13 cellular contexts compared by ENCODE assay signal in the genomic region with DNA sequence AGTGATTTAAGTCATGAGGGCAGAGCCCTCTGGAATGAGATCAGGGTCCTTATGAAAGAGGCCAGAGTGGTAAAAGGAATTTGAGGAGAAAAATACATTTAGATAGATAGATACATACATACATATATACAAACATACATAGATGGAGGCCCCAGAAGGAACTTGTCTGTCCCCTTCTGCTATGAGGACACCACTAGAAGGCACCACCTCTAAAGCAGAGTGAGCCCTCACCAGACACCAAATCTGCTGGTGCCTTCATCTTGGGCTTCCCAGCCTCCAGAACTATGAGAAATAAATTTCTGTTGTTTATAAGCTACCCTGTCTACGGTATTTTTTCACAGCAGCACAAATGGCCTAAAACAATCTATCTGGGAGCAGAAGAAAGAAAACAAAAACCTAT. TPM values are rescaled to one million over a fixed set of nuclear protein-coding genes. Genes with fewer than 3 reads are reported as not detected.
DNase-seq lines count a peak whose midpoint lies in the region; ATAC-seq and TF ChIP-seq lines count a peak whose summit lies in the region.
"Had no signal": no experiment of that assay in that cellular context is flagged by ENCODE, and none has a peak within 500 bp of the region (broad histone marks: within the 10 kb centered on the region; RNA-seq: fewer than 3 reads in every experiment).

No MANE protein-coding gene starts in this region.

- H3K4me1 ChIP-seq in heart left ventricle (peaks cover 18 to 99% (median 67%) of the 10 kb centered on the region in 12 donors), transverse colon (peaks cover 70 to 100% (median 94%) of the 10 kb centered on the region in 4 donors)

- TF ChIP-seq EP300 in transverse colon (IDR thresholded peaks at IDR 0.05; ENCODE audit: low read depth), result no peak

- H3K9me3 ChIP-seq in heart left ventricle (no peaks in the 10 kb centered on the region), transverse colon (no peaks in the 10 kb centered on the region)

- no peaks in the 10 kb centered on the region for H3K27me3 ChIP-seq in heart left ventricle
- H3K27me3 ChIP-seq in layer of hippocampus (ENCODE audit: control insufficient read depth, insufficient read depth, low read length), result no peaks in the 10 kb centered on the region
- no peaks in the 10 kb centered on the region for H3K27me3 ChIP-seq in transverse colon

- DNase-seq in heart left ventricle (no peak), left cardiac atrium (no peak), transverse colon (no peak), kidney tubule cell (ENCODE audit: low spot score) (no peak), KG1 (lab: John Stamatoyannopoulos, UW) (no peak)
- DNase-seq: C1 segment of cervical spinal cord; stimulated activated CD4-positive, alpha-beta T cell treated with anti-CD3 and anti-CD28 coated beads, Interleukin-12 subunit alpha, Interleukin-12 subunit beta, amount 100 ng/mL, for 4 hours had no signal

- no peak for TF ChIP-seq CTCF in heart left ventricle (IDR thresholded peaks at IDR 0.05)
- no peak for TF ChIP-seq CTCF in VCaP (conservative IDR thresholded peaks at IDR 0.05)
- no peak for TF ChIP-seq CTCF in transverse colon (IDR thresholded peaks at IDR 0.05)

- H3K27ac ChIP-seq in heart left ventricle (peak overlapping the region in 9 of 12 donors; percentile 5 to 91 (median 62)), VCaP (peak overlapping the region; percentile 96), layer of hippocampus (ENCODE audit: low read depth, low read length) (peak overlapping the region; percentile 38), transverse colon (peak overlapping the region; percentile 87 to 98 (median 96))

- no peak for TF ChIP-seq POLR2A in heart left ventricle (IDR thresholded peaks at IDR 0.05)
- TF ChIP-seq POLR2A in transverse colon (IDR thresholded peaks at IDR 0.05), result no peak

- intact Hi-C loops in heart left ventricle (cut with DNase I), result loop anchor here in 3 of 10 donors (2.0 to 10.0 kb wide), 3 partner anchors 19 to 45 kb away; no protein-coding TSS in a partner anchor
- intact Hi-C loops in left cardiac atrium (cut with DNase I), result no loop called here
- intact Hi-C loops in transverse colon (cut with DNase I; ENCODE audit: low total_unique reads), result no loop called here

- in situ Hi-C loops in transverse colon (cut with MboI; ENCODE audit: low pct_ligation_motif_present in 1 of 4, low pct_unique_long_range_greater_than_20kb in 1 of 4, low sequenced_read_pairs in 3 of 4), result no loop called here

- 76 to 86% (median 83%) methylated on average over 1 of the region's 1 CpG for WGBS in heart left ventricle, 4 donors
- 67 to 72% methylated on average over 1 of the region's 1 CpG for WGBS in transverse colon (ENCODE audit: low coverage in 1 of 2), 2 donors

- H3K36me3 ChIP-seq in heart left ventricle (peaks cover 0 to 2% (median 0%) of the 10 kb centered on the region in 9 donors), transverse colon (no peaks in the 10 kb centered on the region)

- ATAC-seq in heart left ventricle (no peak), left cardiac atrium (no peak), HG02885 (IDR thresholded peaks at IDR 0.05; ENCODE audit: poor library complexity, unreplicated experiment) (no peak)

- H3K4me3 ChIP-seq in heart left ventricle (peak overlapping the region in 1 of 12 donors; percentile 28), transverse colon (no peak overlapping the region)

RNA-seq across cellular contexts. Expression of a gene that starts 7.9 kb away (rescaled TPM):
- total RNA-seq in heart left ventricle (10 to 100 TPM in 6 of 9 donors, 1 to 10 TPM in 3; 6.5 to 45.2 (median 10.8) TPM), left cardiac atrium (10 to 100 TPM; 20.5 to 23.7 TPM), transverse colon (10 to 100 TPM; 40.4 to 62.6 (median 53.8) TPM)
- polyA plus RNA-seq in heart left ventricle, result 1 to 10 TPM; 5.1 to 5.9 TPM

RNA-seq across cellular contexts. Expression of a gene that starts 22.7 kb away (rescaled TPM):
- not detected for total RNA-seq in heart left ventricle
- not detected for polyA plus RNA-seq in heart left ventricle
- not detected for total RNA-seq in left cardiac atrium
- 1 to 10 TPM in 3 of 4 donors, not detected in 1; 6.0 to 9.7 (median 9.3) TPM for total RNA-seq in transverse colon
- total RNA-seq: kidney epithelial cell, RPMI7951, ureter had no signal

Comparison
In these comparisons a context has a peak if more than half of its experiments do, and no peak if none do; other contexts are left out.
1. H3K27ac ChIP-seq: peak in every context shown above with its lines; median percentile 96 in VCaP; 96 in transverse colon; 62 in heart left ventricle; 38 in layer of hippocampus.